17 cellular contexts compared by ENCODE assay signal in genomic region chr3:170132335-170132734, GRCh38. TPM values are rescaled to one million over a fixed set of nuclear protein-coding genes. Genes with fewer than 3 reads are reported as not detected.
DNase-seq lines count a peak whose midpoint lies in the region; ATAC-seq, FAIRE-seq and TF ChIP-seq lines count a peak whose summit lies in the region.
"Had no signal": no experiment of that assay in that cellular context is flagged by ENCODE, and none has a peak within 500 bp of the region (broad histone marks: within the 10 kb centered on the region; RNA-seq: fewer than 3 reads in every experiment).

No MANE protein-coding gene starts in this region.

- TF ChIP-seq EP300 in HepG2 (IDR thresholded peaks at IDR 0.05; ENCODE audit: low read depth in 2 of 2, low read length in 2 of 2) (no peak), HepG2 (CRISPR knock-in tag; IDR thresholded peaks at IDR 0.05; ENCODE audit: borderline replicate concordance) (no peak)

- no peak overlapping the region for H2AFZ ChIP-seq in HepG2 (ENCODE audit: low read length)

- no peaks in the 10 kb centered on the region for H3K79me2 ChIP-seq in HepG2 (ENCODE audit: insufficient read depth, low read length)

- H3K4me3 ChIP-seq in HepG2 (replicated peaks in 1 of 3; ENCODE audit: insufficient read depth in 1 of 3, low read depth in 2 of 3, low read length in 3 of 3) (no peak overlapping the region), right lobe of liver (no peak overlapping the region), NB4 (ENCODE audit: low read depth, low read length) (no peak overlapping the region), adipocyte (ENCODE audit: low read length) (peak overlapping the region; percentile 18), upper lobe of right lung (no peak overlapping the region)
- H3K4me3 ChIP-seq: adrenal gland, transverse colon had no signal

- TF ChIP-seq RAD21 in HepG2 (CRISPR knock-in tag; IDR thresholded peaks at IDR 0.05) = no peak

- 100% methylated on average over 2 of the region's 2 CpGs for WGBS in HepG2 (ENCODE audit: low lambda C conversion rate)
- WGBS in right lobe of liver (ENCODE audit: insufficient coverage, low coverage, low lambda C conversion rate, missing lambda C conversion rate) = 65% methylated on average over 2 of the region's 2 CpGs

- intact Hi-C loops in HepG2 (cut with micrococcal nuclease; ENCODE audit: unreplicated experiment) (no loop called here), right lobe of liver (cut with DNase I) (no loop called here), upper lobe of right lung (cut with DNase I) (no loop called here), left ventricle myocardium superior (cut with micrococcal nuclease) (no loop called here)

- H3K9ac ChIP-seq in HepG2 (ENCODE audit: insufficient read depth, low read depth, low read length) (no peak overlapping the region), adipocyte (ENCODE audit: low read length) (no peak overlapping the region)

- no peak for TF ChIP-seq CTCF in HepG2 (CRISPR knock-in tag; IDR thresholded peaks at IDR 0.05)
- no peak for TF ChIP-seq CTCF in right lobe of liver (IDR thresholded peaks at IDR 0.05)
- TF ChIP-seq CTCF in NB4 (IDR thresholded peaks at IDR 0.05; ENCODE audit: low read depth, low read length) = no peak
- no peak for TF ChIP-seq CTCF in upper lobe of right lung (IDR thresholded peaks at IDR 0.05)

- in situ Hi-C loops in HepG2 (cut with HindIII; ENCODE audit: extremely low pct_ligation_motif_present, low pct_unique_long_range_greater_than_20kb) = no loop called here

- H4K20me1 ChIP-seq in HepG2 (ENCODE audit: insufficient read depth, low read length) = no peaks in the 10 kb centered on the region

- H3K4me2 ChIP-seq in HepG2 (ENCODE audit: low read depth, low read length) = no peak overlapping the region

- no peaks in the 10 kb centered on the region for H3K4me1 ChIP-seq in HepG2 (ENCODE audit: insufficient read depth, low read length)
- no peaks in the 10 kb centered on the region for H3K4me1 ChIP-seq in right lobe of liver
- peaks cover 12% of the 10 kb centered on the region for H3K4me1 ChIP-seq in adipocyte (ENCODE audit: control insufficient read depth, insufficient read depth, low read length)
- no peaks in the 10 kb centered on the region for H3K4me1 ChIP-seq in upper lobe of right lung
- H3K4me1 ChIP-seq: adrenal gland had no signal

- BruUV-seq in HepG2 (replicated peaks; lab: Mats Ljungman, UMichigan) = no TSS peak

- no peaks in the 10 kb centered on the region for H3K27me3 ChIP-seq in HepG2 (ENCODE audit: control insufficient read depth in 1 of 2, insufficient read depth in 2 of 2, low read length in 2 of 2)
- no peaks in the 10 kb centered on the region for H3K27me3 ChIP-seq in right lobe of liver
- H3K27me3 ChIP-seq in adipocyte (replicated peaks; ENCODE audit: control insufficient read depth, insufficient read depth, low read length) = no peaks in the 10 kb centered on the region
- no peaks in the 10 kb centered on the region for H3K27me3 ChIP-seq in upper lobe of right lung
- H3K27me3 ChIP-seq: adrenal gland, transverse colon had no signal

- H3K36me3 ChIP-seq in HepG2 (replicated peaks in 1 of 2; ENCODE audit: control insufficient read depth in 1 of 2, insufficient read depth in 2 of 2, low read length in 2 of 2) (peaks cover 11 to 58% of the 10 kb centered on the region in 2 experiments), right lobe of liver (peaks cover 0 to 41% (median 8%) of the 10 kb centered on the region in 4 donors), adipocyte (ENCODE audit: control insufficient read depth, insufficient read depth, low read length, severe bottlenecking) (peaks cover 78% of the 10 kb centered on the region), upper lobe of right lung (peaks cover 74% of the 10 kb centered on the region)

- no peak for FAIRE-seq in HepG2 (lab: Jason Lieb, UNC)

- TF ChIP-seq POLR2A in HepG2 (IDR thresholded peaks at IDR 0.05; ENCODE audit: insufficient read depth in 1 of 2, low read depth in 2 of 2, low read length in 2 of 2) (no peak), right lobe of liver (IDR thresholded peaks at IDR 0.05) (no peak), NB4 (IDR thresholded peaks at IDR 0.05; ENCODE audit: extremely low read depth, insufficient read length) (no peak)

- ATAC-seq in HepG2 (no peak), right lobe of liver (no peak), upper lobe of right lung (peak; percentile 35), HG03342 (IDR thresholded peaks at IDR 0.05; ENCODE audit: unreplicated experiment) (no peak), left ventricle myocardium superior (no peak)

- DNase-seq in HepG2 (ENCODE audit: low spot score) (no peak), right lobe of liver (no peak), NB4 (ENCODE audit: low read depth) (peak; percentile 82), adipocyte (ENCODE audit: low read depth) (no peak), upper lobe of right lung (no peak), NCI-H748 (lab: John Stamatoyannopoulos, UW; ENCODE audit: unreplicated experiment) (no peak), left ventricle myocardium superior (no peak)
- DNase-seq: adrenal gland, cerebellar nuclear complex, DMS153, glutamatergic neuron, NCI-H1436 treated with DMSO at 0.1 percent for 48 hours, NCI-H510A treated with DMSO at 0.1 percent for 48 hours, posterior cingulate gyrus, T-helper 9 cell, transverse colon had no signal

- CTCF ChIA-PET in HepG2 (lab: Yijun Ruan, JAX; ENCODE audit: low intra/inter-chr PET ratio, low total read pairs) = no interaction called here

- H3K27ac ChIP-seq in HepG2 (ENCODE audit: extremely low read length, insufficient read depth, low read length) (no peak overlapping the region), right lobe of liver (no peak overlapping the region), upper lobe of right lung (no peak overlapping the region)
- H3K27ac ChIP-seq: adrenal gland, transverse colon had no signal

- H3K9me3 ChIP-seq in HepG2 (ENCODE audit: low read length) (no peaks in the 10 kb centered on the region), right lobe of liver (no peaks in the 10 kb centered on the region), adipocyte (ENCODE audit: control insufficient read depth, low read length) (peaks cover 5% of the 10 kb centered on the region), upper lobe of right lung (no peaks in the 10 kb centered on the region)
- H3K9me3 ChIP-seq: adrenal gland, transverse colon had no signal

- POLR2A ChIA-PET in HepG2 (lab: Yijun Ruan, JAX) = no interaction called here

TF ChIP-seq in HepG2, 621 proteins besides CTCF, POLR2A, EP300 and RAD21 (continues in another document):
- no peak for TF ChIP-seq ARID2 (CRISPR knock-in tag; IDR thresholded peaks at IDR 0.05; ENCODE audit: borderline replicate concordance)
- TF ChIP-seq GATAD2A (CRISPR knock-in tag; IDR thresholded peaks at IDR 0.05) = no peak
- TF ChIP-seq ISX (CRISPR knock-in tag; conservative IDR thresholded peaks at IDR 0.05) = no peak
- TF ChIP-seq NKX3-1 (CRISPR knock-in tag; IDR thresholded peaks at IDR 0.05) = no peak
- TF ChIP-seq REPIN1 (CRISPR knock-in tag; IDR thresholded peaks at IDR 0.05; ENCODE audit: borderline replicate concordance, low read depth) = no peak
- no peak for TF ChIP-seq ZNF460 (CRISPR knock-in tag; IDR thresholded peaks at IDR 0.05; ENCODE audit: borderline replicate concordance)
- no peak for TF ChIP-seq ZNF18 (CRISPR knock-in tag; IDR thresholded peaks at IDR 0.05; ENCODE audit: insufficient replicate concordance)
- TF ChIP-seq LBX2 (CRISPR knock-in tag; IDR thresholded peaks at IDR 0.05; ENCODE audit: borderline replicate concordance) = no peak

RNA-seq across cellular contexts. Expression of gene PHC3, which starts 49.2 kb away (rescaled TPM):
- total RNA-seq in HepG2 (2016; rRNA removed; fragmentation: Illumina TruSeq; extraction: Trizol) (16.5 and 24.1 TPM in 2 replicates), right lobe of liver (10 to 100 TPM; 20.0 to 32.6 (median 23.5) TPM), upper lobe of right lung (84.4 TPM), left ventricle myocardium superior (48.8 TPM)
- 83.1 and 87.8 TPM in 2 replicates for total RNA-seq in HepG2 (2016; cell fraction: cytosol; rRNA removed; fragmentation: Illumina TruSeq; extraction: Trizol; ENCODE audit: low read depth)
- 15.1 and 19.9 TPM in 2 replicates for total RNA-seq in HepG2 (2016; cell fraction: insoluble cytoplasmic fraction; rRNA removed; fragmentation: Illumina TruSeq; extraction: Trizol)
- 17.9 and 22.5 TPM in 2 replicates for total RNA-seq in HepG2 (2016; cell fraction: membrane; rRNA removed; fragmentation: Illumina TruSeq; extraction: Trizol)
- 45.6 and 47.3 TPM in 2 replicates for total RNA-seq in HepG2 (2016; cell fraction: nucleus; rRNA removed; fragmentation: Illumina TruSeq; extraction: Trizol)
- 42.9 and 49.0 TPM in 2 replicates for polyA plus RNA-seq in HepG2 (2011; rRNA removed)
- 18.5 and 21.7 TPM in 2 replicates for polyA plus RNA-seq in HepG2 (2011; cell fraction: cytosol; rRNA removed)
- 64.0 and 65.6 TPM in 2 replicates for polyA plus RNA-seq in HepG2 (2011; cell fraction: nucleus; rRNA removed)
- polyA plus RNA-seq in HepG2 (2012) = 12.8 and 14.1 TPM in 2 replicates
- polyA plus RNA-seq in HepG2 (2016; cell fraction: cytosol; fragmentation: Illumina TruSeq; extraction: Trizol; ENCODE audit: low read depth) = 0.53 and 0.69 TPM in 2 replicates
- 6.1 and 6.6 TPM in 2 replicates for polyA plus RNA-seq in HepG2 (2016; cell fraction: insoluble cytoplasmic fraction; fragmentation: Illumina TruSeq; extraction: Trizol; ENCODE audit: low read depth)
- polyA plus RNA-seq in HepG2 (2016; cell fraction: membrane; fragmentation: Illumina TruSeq; extraction: Trizol; ENCODE audit: low read depth) = 0.78 TPM in 2 replicates
- 21.1 and 24.6 TPM in 2 replicates for polyA plus RNA-seq in HepG2 (2016; cell fraction: nucleus; fragmentation: Illumina TruSeq; extraction: Trizol; ENCODE audit: insufficient read depth, low read depth)
- polyA minus RNA-seq in HepG2 (2011; rRNA and poly(A)+ RNA removed; ENCODE audit: low replicate concordance) = 193 and 376 TPM in 2 replicates
- polyA minus RNA-seq in HepG2 (2011; cell fraction: cytosol; rRNA and poly(A)+ RNA removed) = 15.6 and 17.5 TPM in 2 replicates
- polyA minus RNA-seq in HepG2 (2011; cell fraction: nucleus; rRNA and poly(A)+ RNA removed) = 86.4 and 113 TPM in 2 replicates
